7 cellular contexts compared by ENCODE assay signal in genomic region chr22:46735747-46736608, GRCh38. TPM values are rescaled to one million over a fixed set of nuclear protein-coding genes. Genes with fewer than 3 reads are reported as not detected.
DNase-seq lines count a peak whose midpoint lies in the region; ATAC-seq and TF ChIP-seq lines count a peak whose summit lies in the region.

No MANE protein-coding gene starts in this region.

- no peaks in the 10 kb centered on the region for H3K23me2 ChIP-seq in H9 (ENCODE audit: insufficient read length, low read depth, low read length, poor library complexity, severe bottlenecking)

- H2BK20ac ChIP-seq in H9 (ENCODE audit: low read depth, low read length, poor library complexity, severe bottlenecking) = no peak overlapping the region

- no peak overlapping the region for H4K5ac ChIP-seq in H9 (ENCODE audit: insufficient read length, low read depth, low read length)

- H2BK120ac ChIP-seq in H9 (ENCODE audit: low read depth, low read length, poor library complexity, severe bottlenecking) = no peak overlapping the region

- no peak overlapping the region for H3K4ac ChIP-seq in H9 (ENCODE audit: low read depth, low read length)

- H3K23ac ChIP-seq in H9 (ENCODE audit: insufficient read length, low read depth, low read length) = no peak overlapping the region

- ATAC-seq in activated T-helper 17 cell treated with anti-CD3 and anti-CD28 coated beads, Interleukin-2, amount 50 U/mL, for 72 hours (replicated peaks) = no peak
- no peak for ATAC-seq in stimulated activated naive B cell treated with anti-CD40 and anti-IgM and Interleukin-4, amounts not matched to agents 10 μg/mL and 1 μg/mL and 100 μg/mL, for 72 hours (replicated peaks)
- no peak for ATAC-seq in GM19455 (IDR thresholded peaks at IDR 0.05; ENCODE audit: unreplicated experiment)
- ATAC-seq in GM18861 (IDR thresholded peaks at IDR 0.05; ENCODE audit: unreplicated experiment) = no peak

- H3K79me1 ChIP-seq in H9 (ENCODE audit: insufficient read depth, low read depth, low read length, poor library complexity, severe bottlenecking) = peaks cover 4% of the 10 kb centered on the region

- H3K27me3 ChIP-seq in H9 (ENCODE audit: insufficient read depth, low read length) = no peaks in the 10 kb centered on the region

- H3K4me1 Mint-ChIP-seq in H9 = peaks cover 42 to 51% of the 10 kb centered on the region in 2 experiments
- peaks cover 22% of the 10 kb centered on the region for H3K4me1 Mint-ChIP-seq in activated T-helper 17 cell treated with anti-CD3 and anti-CD28 coated beads, Interleukin-2, amount 50 U/mL, for 72 hours
- H3K4me1 Mint-ChIP-seq in stimulated activated naive B cell treated with anti-CD40 and anti-IgM and Interleukin-4, amounts not matched to agents 10 μg/mL and 1 μg/mL and 100 μg/mL, for 72 hours = peaks cover 42 to 74% of the 10 kb centered on the region in 2 donors

- H3K9me3 Mint-ChIP-seq in H9 = no peaks in the 10 kb centered on the region
- H3K9me3 Mint-ChIP-seq in activated T-helper 17 cell treated with anti-CD3 and anti-CD28 coated beads, Interleukin-2, amount 50 U/mL, for 72 hours = no peaks in the 10 kb centered on the region
- H3K9me3 Mint-ChIP-seq in stimulated activated naive B cell treated with anti-CD40 and anti-IgM and Interleukin-4, amounts not matched to agents 10 μg/mL and 1 μg/mL and 100 μg/mL, for 72 hours = no peaks in the 10 kb centered on the region

- peak overlapping the region; percentile 66 for H3K4me2 ChIP-seq in H9 (ENCODE audit: insufficient read depth, insufficient read length, low read length)

- peaks cover 5% of the 10 kb centered on the region for H4K20me1 ChIP-seq in H9 (ENCODE audit: control insufficient read depth, insufficient read depth, insufficient read length)

- peaks cover 2% of the 10 kb centered on the region; the same call in 1 of the 2 replicates for H3K79me2 ChIP-seq in H9 (ENCODE audit: insufficient read depth, low read length)

- DNase-seq in H9 = peak; percentile 50
- peak; percentile 38 for DNase-seq in iPS-NIHi7 (ENCODE audit: extremely low spot score)
- DNase-seq in stimulated activated naive B cell treated with anti-CD40 and anti-IgM and Interleukin-4, amounts not matched to agents 10 μg/mL and 1 μg/mL and 100 μg/mL, for 72 hours = no peak
- no peak for DNase-seq in ureter (ENCODE audit: low spot score)

- H3K9me3 ChIP-seq in H9 (ENCODE audit: control insufficient read depth, low read depth, low read length) = no peaks in the 10 kb centered on the region

- no peak overlapping the region for H3K18ac ChIP-seq in H9 (ENCODE audit: insufficient read length, low read depth, low read length)

- no peak overlapping the region for H3K27ac ChIP-seq in H9 (ENCODE audit: insufficient read length, low read depth, low read length)

- H3K27me3 Mint-ChIP-seq in H9 (ENCODE audit: low read depth) = peaks cover 7% of the 10 kb centered on the region; the same call in 1 of the 2 replicates
- no peaks in the 10 kb centered on the region for H3K27me3 Mint-ChIP-seq in activated T-helper 17 cell treated with anti-CD3 and anti-CD28 coated beads, Interleukin-2, amount 50 U/mL, for 72 hours
- H3K27me3 Mint-ChIP-seq in stimulated activated naive B cell treated with anti-CD40 and anti-IgM and Interleukin-4, amounts not matched to agents 10 μg/mL and 1 μg/mL and 100 μg/mL, for 72 hours = no peaks in the 10 kb centered on the region

- H4K91ac ChIP-seq in H9 (ENCODE audit: insufficient read length, low read depth, low read length) = no peak overlapping the region

- no CpG with 5 or more reads among the region's 13 CpGs for WGBS in H9 (ENCODE audit: extremely low coverage, insufficient read length, low lambda C conversion rate)

- peak overlapping the region; percentile 85 to 94 for H3K4me3 Mint-ChIP-seq in H9
- peak overlapping the region; percentile 95 for H3K4me3 Mint-ChIP-seq in activated T-helper 17 cell treated with anti-CD3 and anti-CD28 coated beads, Interleukin-2, amount 50 U/mL, for 72 hours
- peak overlapping the region; percentile 88 to 96 for H3K4me3 Mint-ChIP-seq in stimulated activated naive B cell treated with anti-CD40 and anti-IgM and Interleukin-4, amounts not matched to agents 10 μg/mL and 1 μg/mL and 100 μg/mL, for 72 hours

- no peak overlapping the region for H2AK5ac ChIP-seq in H9 (ENCODE audit: insufficient read length, low read length)

- H4K8ac ChIP-seq in H9 (replicated peaks; ENCODE audit: insufficient read length, low read depth, low read length) = no peak overlapping the region

- H3K36me3 Mint-ChIP-seq in H9 (ENCODE audit: insufficient read depth in 1 of 3, low read depth in 3 of 3) = peaks cover 2 to 7% (median 6%) of the 10 kb centered on the region in 3 experiments; a peak in 6 of 7 replicates
- peaks cover 67% of the 10 kb centered on the region for H3K36me3 Mint-ChIP-seq in activated T-helper 17 cell treated with anti-CD3 and anti-CD28 coated beads, Interleukin-2, amount 50 U/mL, for 72 hours (ENCODE audit: low read depth)
- peaks cover 6 to 11% of the 10 kb centered on the region in 2 donors for H3K36me3 Mint-ChIP-seq in stimulated activated naive B cell treated with anti-CD40 and anti-IgM and Interleukin-4, amounts not matched to agents 10 μg/mL and 1 μg/mL and 100 μg/mL, for 72 hours

- no peak overlapping the region for H2BK12ac ChIP-seq in H9 (ENCODE audit: insufficient read length, low read depth, low read length)

- H3K56ac ChIP-seq in H9 (ENCODE audit: insufficient read length, low read depth, low read length) = no peak overlapping the region

- H2BK15ac ChIP-seq in H9 (ENCODE audit: low read depth, low read length) = no peak overlapping the region

- no peak overlapping the region for H2BK5ac ChIP-seq in H9 (ENCODE audit: insufficient read length, low read length)

- H3K4me1 ChIP-seq in H9 (ENCODE audit: insufficient read depth, low read length) = peaks cover 9% of the 10 kb centered on the region; the same call in 1 of the 2 replicates

- no peak overlapping the region for H2AFZ ChIP-seq in H9 (ENCODE audit: low read length)

- no peak for TF ChIP-seq CTCF in H9 (conservative IDR thresholded peaks at IDR 0.05)

- no peak overlapping the region for H3K14ac ChIP-seq in H9 (ENCODE audit: insufficient read depth, low read length)

- H3T11ph ChIP-seq in H9 (ENCODE audit: low read length) = no peak overlapping the region

- H3K9ac ChIP-seq in H9 (ENCODE audit: extremely low read depth, insufficient read length, low read length) = no peak overlapping the region

- peak overlapping the region in 2 of 3 experiments; percentile 40 to 47; a peak in 4 of 7 replicates for H3K27ac Mint-ChIP-seq in H9
- H3K27ac Mint-ChIP-seq in activated T-helper 17 cell treated with anti-CD3 and anti-CD28 coated beads, Interleukin-2, amount 50 U/mL, for 72 hours = peak overlapping the region; percentile 94
- H3K27ac Mint-ChIP-seq in stimulated activated naive B cell treated with anti-CD40 and anti-IgM and Interleukin-4, amounts not matched to agents 10 μg/mL and 1 μg/mL and 100 μg/mL, for 72 hours = no peak overlapping the region

RNA-seq across cellular contexts. Expression of gene CERK, which starts 2.1 kb away (rescaled TPM):
- total RNA-seq in H9 (2021) (46.3 and 47.1 TPM in 2 replicates), ureter (13.0 TPM)
- total RNA-seq in activated T-helper 17 cell treated with anti-CD3 and anti-CD28 coated beads, Interleukin-2, amount 50 U/mL, for 72 hours = 100 to 1,000 TPM in 1 of 2 donors, 10 to 100 TPM in 1; 90.7 to 124 TPM

RNA-seq across cellular contexts. Expression of gene TBC1D22A, which starts 26.5 kb away (rescaled TPM):
- total RNA-seq in H9 (2021) = 19.3 and 20.8 TPM in 2 replicates
- total RNA-seq in activated T-helper 17 cell treated with anti-CD3 and anti-CD28 coated beads, Interleukin-2, amount 50 U/mL, for 72 hours = 100 to 1,000 TPM in 1 of 2 donors, 10 to 100 TPM in 1; 52.4 to 108 TPM
- total RNA-seq in ureter = 32.6 TPM

Comparison
In these comparisons a context has a peak if more than half of its experiments do, and no peak if none do; other contexts are left out.
1. DNase-seq: peak in H9 (single experiment) and iPS-NIHi7 (single experiment); none in stimulated activated naive B cell treated with anti-CD40 and anti-IgM and Interleukin-4, amounts not matched to agents 10 μg/mL and 1 μg/mL and 100 μg/mL, for 72 hours (single experiment) and ureter (single experiment).
2. Peak in every context shown above with its lines, with median percentiles within 50 percentile points of each other: H3K4me3 Mint-ChIP-seq.